Comparison of ENCODE assay signal across 20 cellular contexts in genomic region chr17:57313276-57313835, GRCh38. TPM values are rescaled to one million over a fixed set of nuclear protein-coding genes. Genes with fewer than 3 reads are reported as not detected.
DNase-seq lines count a peak whose midpoint lies in the region; ATAC-seq lines count a peak whose summit lies in the region.
"Had no signal": no experiment of that assay in that cellular context is flagged by ENCODE, and none has a peak within 500 bp of the region (broad histone marks: within the 10 kb centered on the region; RNA-seq: fewer than 3 reads in every experiment).

No MANE protein-coding gene starts in this region.

- H3K27ac ChIP-seq in neuronal stem cell (replicated peaks; ENCODE audit: low read length), result peak overlapping the region; percentile 1
- H3K27ac ChIP-seq: gastroesophageal sphincter, PC-9, SJSA1 had no signal

- H4K8ac ChIP-seq in neuronal stem cell (ENCODE audit: low read depth, low read length), result no peak overlapping the region

- no peaks in the 10 kb centered on the region for H3K27me3 ChIP-seq in neuronal stem cell (ENCODE audit: control insufficient read depth in 3 of 3, insufficient read depth in 3 of 3, low read depth in 1 of 3, low read length in 3 of 3)
- H3K27me3 ChIP-seq: gastroesophageal sphincter, SJSA1 had no signal

- no peak overlapping the region for H3K9ac ChIP-seq in neuronal stem cell (ENCODE audit: low read depth, low read length, poor library complexity)

- no peak overlapping the region for H2AK5ac ChIP-seq in neuronal stem cell (ENCODE audit: low read depth, low read length)

- H3K4ac ChIP-seq in neuronal stem cell (ENCODE audit: low read length), result no peak overlapping the region

- H2AFZ ChIP-seq in neuronal stem cell (ENCODE audit: low read length), result no peak overlapping the region
- H2AFZ ChIP-seq: PC-9 had no signal

- no peak overlapping the region for H2BK15ac ChIP-seq in neuronal stem cell (ENCODE audit: low read length)

- DNase-seq in NCI-H2107 treated with DMSO at 0.1 percent for 48 hours (lab: John Stamatoyannopoulos, UW; ENCODE audit: unreplicated experiment), result peak; percentile 75
- no peak for DNase-seq in NCI-H2107 (lab: John Stamatoyannopoulos, UW)
- DNase-seq in NCI-H146 (lab: John Stamatoyannopoulos, UW), result peak; percentile 87
- no peak for DNase-seq in neuronal stem cell (ENCODE audit: low spot score)
- no peak for DNase-seq in DMS 273 (lab: John Stamatoyannopoulos, UW; ENCODE audit: unreplicated experiment)
- DNase-seq in Kasumi-1 (lab: John Stamatoyannopoulos, UW), result no peak
- DNase-seq: activated CD4-positive, alpha-beta T cell treated with anti-CD3 and anti-CD28 coated beads for 36 hours; activated CD8-positive, alpha-beta memory T cell treated with anti-CD3 and anti-CD28 coated beads, Interleukin-2, amount 50 U/mL, for 4 hours; activated naive CD4-positive, alpha-beta T cell treated with Interleukin-2 at 50 U/mL for 16 hours; natural killer cell; PC-9; stimulated activated CD4-positive, alpha-beta T cell treated with anti-CD3 and anti-CD28 coated beads, Interleukin-12 subunit alpha, Interleukin-12 subunit beta, amount 100 ng/mL, for 4 hours; stimulated activated naive CD4-positive, alpha-beta T cell treated with Interleukin-2 at 50 U/mL for 16 hours; T1000 had no signal

- H3K14ac ChIP-seq in neuronal stem cell (ENCODE audit: low read length), result no peak overlapping the region

- no peak overlapping the region for H3K4me3 ChIP-seq in neuronal stem cell (ENCODE audit: low read length in 2 of 2)
- H3K4me3 ChIP-seq: gastroesophageal sphincter, PC-9, SJSA1 had no signal

- ATAC-seq in activated T-helper 17 cell treated with anti-CD3 and anti-CD28 coated beads, Interleukin-2, amount 50 U/mL, for 72 hours (replicated peaks), result no peak
- ATAC-seq in HG02840 (IDR thresholded peaks at IDR 0.05; ENCODE audit: low FRiP score, unreplicated experiment), result no peak
- ATAC-seq: activated CD4-positive, alpha-beta T cell treated with anti-CD3 and anti-CD28 coated beads for 36 hours; gastroesophageal sphincter; natural killer cell had no signal

- no peaks in the 10 kb centered on the region for H3K9me3 ChIP-seq in neuronal stem cell (replicated peaks in 1 of 2; ENCODE audit: control insufficient read depth in 2 of 2, insufficient read depth in 1 of 2, low read depth in 1 of 2, low read length in 2 of 2)
- H3K9me3 ChIP-seq: gastroesophageal sphincter, SJSA1 had no signal

- peak overlapping the region; percentile 14 for H3K27ac Mint-ChIP-seq in activated T-helper 17 cell treated with anti-CD3 and anti-CD28 coated beads, Interleukin-2, amount 50 U/mL, for 72 hours
- H3K27ac Mint-ChIP-seq: activated CD4-positive, alpha-beta T cell treated with anti-CD3 and anti-CD28 coated beads for 36 hours; CD14-positive monocyte; dendritic cell treated with granulocyte-macrophage colony-stimulating factor and Interleukin-4, amounts not matched to agents 40 ng/mL and 50 ng/mL, for 4 days; natural killer cell had no signal

- H3K4me1 ChIP-seq in neuronal stem cell (ENCODE audit: control insufficient read depth in 2 of 2, insufficient read depth in 1 of 2, low read depth in 1 of 2, low read length in 2 of 2), result peaks cover 10 to 21% of the 10 kb centered on the region in 2 donors
- H3K4me1 ChIP-seq: gastroesophageal sphincter, SJSA1 had no signal

- H3K36me3 Mint-ChIP-seq in activated T-helper 17 cell treated with anti-CD3 and anti-CD28 coated beads, Interleukin-2, amount 50 U/mL, for 72 hours (ENCODE audit: low read depth), result peaks cover 67% of the 10 kb centered on the region
- H3K36me3 Mint-ChIP-seq: natural killer cell had no signal

- no peaks in the 10 kb centered on the region for H3K9me3 Mint-ChIP-seq in activated T-helper 17 cell treated with anti-CD3 and anti-CD28 coated beads, Interleukin-2, amount 50 U/mL, for 72 hours
- H3K9me3 Mint-ChIP-seq: CD14-positive monocyte; dendritic cell treated with granulocyte-macrophage colony-stimulating factor and Interleukin-4, amounts not matched to agents 40 ng/mL and 50 ng/mL, for 4 days; natural killer cell had no signal

- H3K23ac ChIP-seq in neuronal stem cell (ENCODE audit: low read depth, low read length, poor library complexity), result no peak overlapping the region

- no peak overlapping the region for H3K4me2 ChIP-seq in neuronal stem cell (ENCODE audit: insufficient read depth, low read length, poor library complexity, severe bottlenecking)
- H3K4me2 ChIP-seq: PC-9 had no signal

- H3K4me1 Mint-ChIP-seq in activated T-helper 17 cell treated with anti-CD3 and anti-CD28 coated beads, Interleukin-2, amount 50 U/mL, for 72 hours, result peaks cover 11% of the 10 kb centered on the region

- no CpG with 5 or more reads among the region's 8 CpGs for WGBS in neuronal stem cell (ENCODE audit: extremely low coverage in 2 of 2, insufficient read length in 2 of 2, insufficient replicate concordance in 1 of 2), 2 donors

- H3K36me3 ChIP-seq in neuronal stem cell (replicated peaks in 1 of 2; ENCODE audit: control insufficient read depth in 2 of 2, insufficient read depth in 2 of 2, low read length in 2 of 2), result peaks cover 7 to 62% of the 10 kb centered on the region in 2 donors

- H2BK12ac ChIP-seq in neuronal stem cell (ENCODE audit: low read length), result no peak overlapping the region

- no peak overlapping the region for H3K18ac ChIP-seq in neuronal stem cell (ENCODE audit: low read length)

- H2BK120ac ChIP-seq in neuronal stem cell (ENCODE audit: low read depth, low read length), result no peak overlapping the region

- H3K79me1 ChIP-seq in neuronal stem cell (ENCODE audit: low read depth, low read length), result peaks cover 4% of the 10 kb centered on the region

- no peaks in the 10 kb centered on the region for H3K27me3 Mint-ChIP-seq in activated T-helper 17 cell treated with anti-CD3 and anti-CD28 coated beads, Interleukin-2, amount 50 U/mL, for 72 hours
- H3K27me3 Mint-ChIP-seq: activated CD4-positive, alpha-beta T cell treated with anti-CD3 and anti-CD28 coated beads for 36 hours; dendritic cell treated with granulocyte-macrophage colony-stimulating factor and Interleukin-4, amounts not matched to agents 40 ng/mL and 50 ng/mL, for 4 days had no signal

- H3K4me3 Mint-ChIP-seq in activated T-helper 17 cell treated with anti-CD3 and anti-CD28 coated beads, Interleukin-2, amount 50 U/mL, for 72 hours, result no peak overlapping the region
- H3K4me3 Mint-ChIP-seq: activated CD4-positive, alpha-beta T cell treated with anti-CD3 and anti-CD28 coated beads for 36 hours; CD14-positive monocyte; dendritic cell treated with granulocyte-macrophage colony-stimulating factor and Interleukin-4, amounts not matched to agents 40 ng/mL and 50 ng/mL, for 4 days; natural killer cell had no signal

- H2BK5ac ChIP-seq in neuronal stem cell (ENCODE audit: low read length), result no peak overlapping the region

- H4K91ac ChIP-seq in neuronal stem cell (ENCODE audit: low read depth, low read length, poor library complexity), result no peak overlapping the region

RNA-seq across cellular contexts. Expression of gene MSI2, which starts 57.0 kb away (rescaled TPM):
- 100 to 1,000 TPM in 1 of 2 donors, 10 to 100 TPM in 1; 96.3 to 128 TPM for total RNA-seq in activated T-helper 17 cell treated with anti-CD3 and anti-CD28 coated beads, Interleukin-2, amount 50 U/mL, for 72 hours
- 56.3 TPM for polyA plus RNA-seq in neuronal stem cell (2013, experiment 1 of 2)
- polyA plus RNA-seq in neuronal stem cell (2013, experiment 2 of 2), result 58.0 TPM

Comparison
In these comparisons a context has a peak if more than half of its experiments do, and no peak if none do; other contexts are left out.
1. DNase-seq: peak in NCI-H2107 treated with DMSO at 0.1 percent for 48 hours (single experiment) and NCI-H146 (single experiment); none in NCI-H2107 (single experiment), neuronal stem cell (single experiment), DMS 273 (single experiment) and Kasumi-1 (0 of 2).